30 cellular contexts compared by ENCODE assay signal in genomic region chr3:155227141-155227540, GRCh38.
"Had no signal": no experiment of that assay in that cellular context is flagged by ENCODE, and none has a peak within 500 bp of the region (broad histone marks: within the 10 kb centered on the region; RNA-seq: fewer than 3 reads in every experiment).

No MANE protein-coding gene starts in this region.

- H3K27me3 ChIP-seq: adrenal gland, ascending aorta, breast epithelium, cardiac muscle cell, colonic mucosa, esophagus squamous epithelium, heart left ventricle had no signal

- H3K9me3 ChIP-seq: adrenal gland, ascending aorta, breast epithelium, colonic mucosa, esophagus squamous epithelium, heart left ventricle had no signal

- DNase-seq: activated CD4-positive, alpha-beta memory T cell treated with anti-CD3 and anti-CD28 coated beads for 36 hours; activated CD4-positive, alpha-beta T cell treated with anti-CD3 and anti-CD28 coated beads for 36 hours; activated CD4-positive, alpha-beta T cell treated with anti-CD3 and anti-CD28 coated beads, Interleukin-2, amount 10 ng/mL, durations not matched to agents 24 days and 14 days; activated CD4-positive, CD25-positive, alpha-beta regulatory T cell; activated CD4-positive, CD25-positive, alpha-beta regulatory T cell treated with anti-CD3 and anti-CD28 coated beads, Interleukin-2, amount 50 U/mL, for 72 hours; activated CD8-positive, alpha-beta memory T cell treated with anti-CD3 and anti-CD28 coated beads, Interleukin-2, amount 10 ng/mL, durations not matched to agents 7 days and 5 days; activated CD8-positive, alpha-beta memory T cell treated with anti-CD3 and anti-CD28 coated beads, Interleukin-2, amount 50 U/mL, for 4 hours; activated CD8-positive, alpha-beta T cell treated with anti-CD3 and anti-CD28 coated beads, Interleukin-2, amount 10 ng/mL, durations not matched to agents 7 days and 5 days; activated effector memory CD4-positive, alpha-beta T cell treated with anti-CD3 and anti-CD28 coated beads, Interleukin-2, amount 50 U/mL, for 16 hours; activated naive CD4-positive, alpha-beta T cell treated with anti-CD3 and anti-CD28 coated beads for 36 hours; activated naive CD8-positive, alpha-beta T cell treated with anti-CD3 and anti-CD28 coated beads for 36 hours; activated naive CD8-positive, alpha-beta T cell treated with anti-CD3 and anti-CD28 coated beads, Interleukin-2, amount 50 U/mL, for 24 hours; activated T-cell treated with anti-CD3 and anti-CD28 coated beads, Interleukin-2, amount 50 U/mL, for 1 hour; activated T-cell treated with anti-CD3 and anti-CD28 coated beads, Interleukin-2, amount 50 U/mL, for 48 hours; adrenal gland; central memory CD4-positive, alpha-beta T cell; cerebellar nuclear complex; colonic mucosa; effector CD8-positive, alpha-beta T cell; esophagus squamous epithelium; glutamatergic neuron; heart left ventricle; T-helper 2 cell had no signal

- H3K27ac ChIP-seq: adrenal gland, ascending aorta, breast epithelium, cardiac muscle cell, colonic mucosa, epithelial cell of prostate, esophagus squamous epithelium, heart left ventricle had no signal

- H3K36me3 ChIP-seq: adrenal gland, ascending aorta, breast epithelium, cardiac muscle cell, colonic mucosa, esophagus squamous epithelium, heart left ventricle had no signal

- H3K4me3 ChIP-seq: adrenal gland, ascending aorta, breast epithelium, cardiac muscle cell, colonic mucosa, esophagus squamous epithelium, heart left ventricle had no signal

- H3K4me1 ChIP-seq: adrenal gland, ascending aorta, breast epithelium, colonic mucosa had no signal

- ATAC-seq: activated CD4-positive, alpha-beta T cell treated with anti-CD3 and anti-CD28 coated beads for 36 hours; activated CD8-positive, alpha-beta memory T cell treated with anti-CD3 and anti-CD28 coated beads, Interleukin-2, amount 10 ng/mL, durations not matched to agents 7 days and 5 days; activated CD8-positive, alpha-beta T cell treated with anti-CD3 and anti-CD28 coated beads, Interleukin-2, amount 10 ng/mL, durations not matched to agents 7 days and 5 days; activated naive CD8-positive, alpha-beta T cell treated with anti-CD3 and anti-CD28 coated beads, Interleukin-2, amount 50 U/mL, for 24 hours; heart left ventricle had no signal

- FAIRE-seq: endometrium, endothelial cell of umbilical vein, frontal cortex had no signal
